ENCODE assay signal across 1 cellular context in genomic region chr16:67246945-67247697, GRCh38.
TF ChIP-seq lines count a peak whose summit lies in the region.

Gene FHOD1, minus strand, starts transcription at chr16:67247481. Its CDS starts 71 bp downstream, at chr16:67247410.

TF ChIP-seq in K562, 482 proteins besides CTCF, POLR2A, EP300 and RAD21 (continued from another document and continues in another):
- TF ChIP-seq ARID3B (CRISPR knock-in tag; IDR thresholded peaks at IDR 0.05; ENCODE audit: borderline replicate concordance) (no peak), ZNF354B (CRISPR knock-in tag; IDR thresholded peaks at IDR 0.05) (no peak), ZNF830 (CRISPR knock-in tag; IDR thresholded peaks at IDR 0.05) (no peak), PKNOX1 (IDR thresholded peaks at IDR 0.05) (no peak), KLF10 (CRISPR knock-in tag; IDR thresholded peaks at IDR 0.05) (no peak), CHD4 (IDR thresholded peaks at IDR 0.05; ENCODE audit: insufficient read depth, insufficient replicate concordance, low read depth, low read length, poor library complexity, severe bottlenecking) (no peak), ZNF79 (CRISPR knock-in tag; IDR thresholded peaks at IDR 0.05; ENCODE audit: low read depth) (no peak), RBM14 (IDR thresholded peaks at IDR 0.05; ENCODE audit: borderline replicate concordance, insufficient read depth, low read depth, low read length) (no peak), SFPQ (IDR thresholded peaks at IDR 0.05; ENCODE audit: low read depth, low read length) (no peak), MBD1 (CRISPR knock-in tag; IDR thresholded peaks at IDR 0.05) (no peak), ZNF395 (CRISPR knock-in tag; IDR thresholded peaks at IDR 0.05) (no peak), DLX4 (CRISPR knock-in tag; IDR thresholded peaks at IDR 0.05) (no peak), KLF13 (tag; IDR thresholded peaks at IDR 0.05; ENCODE audit: borderline replicate concordance, low read depth) (no peak), ZNF740 (CRISPR knock-in tag; IDR thresholded peaks at IDR 0.05) (no peak), ZNF740 (tag; IDR thresholded peaks at IDR 0.05) (no peak), NR1H2 (CRISPR knock-in tag; IDR thresholded peaks at IDR 0.05) (no peak), ELK1 (CRISPR knock-in tag; IDR thresholded peaks at IDR 0.05) (no peak), CLOCK (CRISPR knock-in tag; IDR thresholded peaks at IDR 0.05; ENCODE audit: borderline replicate concordance) (no peak), MXD1 (CRISPR knock-in tag; IDR thresholded peaks at IDR 0.05; ENCODE audit: borderline replicate concordance, poor library complexity, severe bottlenecking) (no peak), ATF3 (IDR thresholded peaks at IDR 0.05) (no peak), ATF3 (CRISPR knock-in tag; conservative IDR thresholded peaks at IDR 0.05) (no peak), ZNF12 (CRISPR knock-in tag; IDR thresholded peaks at IDR 0.05) (no peak), CBX5 (IDR thresholded peaks at IDR 0.05; ENCODE audit: borderline replicate concordance, low read depth) (no peak), ZBED1 (IDR thresholded peaks at IDR 0.05) (no peak), ZNF165 (CRISPR knock-in tag; IDR thresholded peaks at IDR 0.05; ENCODE audit: borderline replicate concordance) (no peak), STAT5A (IDR thresholded peaks at IDR 0.05; ENCODE audit: borderline replicate concordance, low read length) (no peak), POLR3G (IDR thresholded peaks at IDR 0.05; ENCODE audit: extremely low read depth, insufficient read length, insufficient replicate concordance) (no peak), BRD9 (IDR thresholded peaks at IDR 0.05; ENCODE audit: low read depth, partially characterized antibody) (no peak), ILF3 (IDR thresholded peaks at IDR 0.05; ENCODE audit: borderline replicate concordance) (no peak), TGIF2 (CRISPR knock-in tag; IDR thresholded peaks at IDR 0.05) (no peak), ETS1 (conservative IDR thresholded peaks at IDR 0.05; ENCODE audit: control insufficient read depth, low read depth, low read length) (no peak), RFX7 (CRISPR knock-in tag; IDR thresholded peaks at IDR 0.05) (no peak), HSF4 (CRISPR knock-in tag; IDR thresholded peaks at IDR 0.05; ENCODE audit: borderline replicate concordance) (no peak)
